ENCODE assay signal across 26 cellular contexts in genomic region chr7:1121476-1121875, GRCh38.
"Had no signal": no experiment of that assay in that cellular context is flagged by ENCODE, and none has a peak within 500 bp of the region (broad histone marks: within the 10 kb centered on the region; RNA-seq: fewer than 3 reads in every experiment).

No MANE protein-coding gene starts in this region.

- H3K36me3 Mint-ChIP-seq: memory B cell had no signal

- H3K9me3 Mint-ChIP-seq: dendritic cell treated with granulocyte-macrophage colony-stimulating factor and Interleukin-4, amounts not matched to agents 40 ng/mL and 50 ng/mL, for 4 days; memory B cell; naive thymus-derived CD8-positive, alpha-beta T cell; neural crest cell had no signal

- H3K27me3 ChIP-seq: brain microvascular endothelial cell, esophagus squamous epithelium, right lobe of liver had no signal

- H3K4me3 Mint-ChIP-seq: dendritic cell treated with granulocyte-macrophage colony-stimulating factor and Interleukin-4, amounts not matched to agents 40 ng/mL and 50 ng/mL, for 4 days; memory B cell; naive thymus-derived CD8-positive, alpha-beta T cell; neural crest cell; stimulated activated effector memory CD8-positive, alpha-beta T cell treated with anti-CD3 and anti-CD28 coated beads, Interleukin-12 subunit alpha, Interleukin-12 subunit beta, amount 100 ng/mL, for 72 hours; stimulated activated naive CD8-positive, alpha-beta T cell treated with anti-CD3 and anti-CD28 coated beads, Interleukin-15, Interleukin-2, amounts not matched to agents 100 ng/mL and 50 ng/mL, for 24 hours had no signal

- H3K27me3 Mint-ChIP-seq: dendritic cell treated with granulocyte-macrophage colony-stimulating factor and Interleukin-4, amounts not matched to agents 40 ng/mL and 50 ng/mL, for 4 days; memory B cell; naive thymus-derived CD8-positive, alpha-beta T cell; stimulated activated naive CD8-positive, alpha-beta T cell treated with anti-CD3 and anti-CD28 coated beads, Interleukin-15, Interleukin-2, amounts not matched to agents 100 ng/mL and 50 ng/mL, for 24 hours had no signal

- DNase-seq: activated CD4-positive, alpha-beta T cell treated with anti-CD3 and anti-CD28 coated beads for 48 hours; activated CD4-positive, alpha-beta T cell treated with anti-CD3 and anti-CD28 coated beads, Interleukin-2, amount 50 U/mL, for 48 hours; activated CD8-positive, alpha-beta memory T cell treated with anti-CD3 and anti-CD28 coated beads for 24 hours; activated gamma-delta T cell treated with Interleukin-2 at 50 U/mL for 16 hours; activated naive CD4-positive, alpha-beta T cell treated with anti-CD3 and anti-CD28 coated beads, Interleukin-2, amount 50 U/mL, for 16 hours; amniotic stem cell; central memory CD4-positive, alpha-beta T cell; esophagus squamous epithelium; foreskin melanocyte; occipital lobe; stimulated activated CD4-positive, alpha-beta T cell treated with anti-CD3 and anti-CD28 coated beads, Interleukin-12 subunit alpha, Interleukin-12 subunit beta, amount 100 ng/mL, for 4 hours; stimulated activated CD4-positive, alpha-beta T cell treated with anti-CD3 and anti-CD28 coated beads, Interleukin-4, amount 100 ng/mL, for 24 hours; substantia nigra; T-helper 1 cell; T-helper 9 cell; WERI-Rb-1 had no signal

- H3K9me3 ChIP-seq: esophagus squamous epithelium, right lobe of liver had no signal

- H3K27ac Mint-ChIP-seq: dendritic cell treated with granulocyte-macrophage colony-stimulating factor and Interleukin-4, amounts not matched to agents 40 ng/mL and 50 ng/mL, for 4 days; memory B cell; naive thymus-derived CD8-positive, alpha-beta T cell; stimulated activated effector memory CD8-positive, alpha-beta T cell treated with anti-CD3 and anti-CD28 coated beads, Interleukin-12 subunit alpha, Interleukin-12 subunit beta, amount 100 ng/mL, for 72 hours; stimulated activated naive CD8-positive, alpha-beta T cell treated with anti-CD3 and anti-CD28 coated beads, Interleukin-15, Interleukin-2, amounts not matched to agents 100 ng/mL and 50 ng/mL, for 24 hours had no signal

- H3K4me3 ChIP-seq: esophagus squamous epithelium, right lobe of liver, skin epidermis had no signal

- H3K27ac ChIP-seq: brain microvascular endothelial cell, esophagus squamous epithelium, right lobe of liver, skin epidermis, WERI-Rb-1 had no signal

- ATAC-seq: activated CD4-positive, CD25-positive, alpha-beta regulatory T cell treated with anti-CD3 and anti-CD28 coated beads, Interleukin-2, amount 50 U/mL, for 24 hours; naive thymus-derived CD8-positive, alpha-beta T cell; right lobe of liver; stimulated activated effector memory CD8-positive, alpha-beta T cell treated with anti-CD3 and anti-CD28 coated beads, Interleukin-12 subunit alpha, Interleukin-12 subunit beta, amount 100 ng/mL, for 72 hours had no signal

- H3K36me3 ChIP-seq: right lobe of liver had no signal
